In the genomic region with DNA sequence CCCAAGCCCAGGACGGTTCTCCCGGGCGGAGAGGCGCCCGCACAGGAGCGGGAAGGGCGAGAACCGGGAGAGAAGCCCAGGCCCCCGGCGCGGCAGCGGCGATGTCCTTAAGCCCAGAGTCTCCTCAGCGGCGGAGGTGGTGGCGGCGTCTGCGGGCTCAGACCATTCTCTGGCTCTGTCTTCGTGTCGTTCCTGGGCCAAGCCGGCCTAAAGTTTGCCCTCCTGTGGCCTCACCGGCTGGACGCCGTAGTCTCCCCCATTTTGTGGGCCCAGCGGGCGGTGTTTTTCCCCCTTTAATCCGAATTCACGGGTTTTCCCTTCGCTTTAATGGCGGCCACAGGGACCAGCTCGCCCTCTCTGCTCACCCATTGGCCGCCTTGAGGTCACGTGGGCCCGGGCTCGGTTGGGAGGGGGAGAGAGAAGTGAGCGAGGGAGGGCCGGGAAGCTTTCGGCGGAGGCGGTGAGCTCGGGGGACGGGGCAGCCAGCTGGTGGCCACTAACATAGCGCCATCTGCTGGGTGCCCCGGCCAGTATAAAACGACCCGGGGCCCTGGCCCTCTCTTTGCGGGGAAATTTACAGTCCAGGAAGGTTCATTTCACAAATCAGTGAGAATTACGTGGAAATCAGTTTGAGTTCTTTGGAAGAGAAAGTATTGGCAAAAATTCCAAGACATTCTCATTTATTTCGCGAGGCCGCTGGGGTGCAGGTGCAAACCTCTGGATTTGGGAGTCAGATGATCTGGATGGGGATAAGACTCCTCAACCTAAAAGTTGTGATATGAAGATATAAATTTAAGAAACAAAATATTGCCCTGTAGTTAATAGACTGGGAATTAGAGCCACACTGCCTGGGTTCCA, we compare ENCODE assay signal across 1 cellular context.
A peak's percentile ranks its signal among the peaks of the same experiment; 100 is the strongest.
TF ChIP-seq lines count a peak whose summit lies in the region.

No MANE protein-coding gene starts in this region.

TF ChIP-seq in GM12878, 131 proteins besides CTCF, POLR2A, EP300 and RAD21 (continued from another document and continues in another):
- no peak for TF ChIP-seq ZBTB33 (IDR thresholded peaks at IDR 0.05)
- peak; percentile 60; the same call in 1 of the 2 replicates for TF ChIP-seq NR2F1 (conservative IDR thresholded peaks at IDR 0.05)
- TF ChIP-seq RB1 (IDR thresholded peaks at IDR 0.05; ENCODE audit: borderline replicate concordance): peak; percentile 76
- no peak for TF ChIP-seq ELK1 (IDR thresholded peaks at IDR 0.05; ENCODE audit: low read depth, low read length)
- TF ChIP-seq CHD1 (IDR thresholded peaks at IDR 0.05; ENCODE audit: low read depth, low read length): peak; percentile 91; the same call in 1 of the 2 replicates
- TF ChIP-seq PKNOX1 (IDR thresholded peaks at IDR 0.05): no peak; the same call in 1 of the 2 replicates
- no peak for TF ChIP-seq STAT3 (IDR thresholded peaks at IDR 0.05; ENCODE audit: low read depth, low read length)
- TF ChIP-seq RAD51 (IDR thresholded peaks at IDR 0.05): peak; percentile 98
- no peak for TF ChIP-seq FOS (IDR thresholded peaks at IDR 0.05; ENCODE audit: borderline replicate concordance, extremely low read depth, insufficient read length)
- TF ChIP-seq, protein P1, sequence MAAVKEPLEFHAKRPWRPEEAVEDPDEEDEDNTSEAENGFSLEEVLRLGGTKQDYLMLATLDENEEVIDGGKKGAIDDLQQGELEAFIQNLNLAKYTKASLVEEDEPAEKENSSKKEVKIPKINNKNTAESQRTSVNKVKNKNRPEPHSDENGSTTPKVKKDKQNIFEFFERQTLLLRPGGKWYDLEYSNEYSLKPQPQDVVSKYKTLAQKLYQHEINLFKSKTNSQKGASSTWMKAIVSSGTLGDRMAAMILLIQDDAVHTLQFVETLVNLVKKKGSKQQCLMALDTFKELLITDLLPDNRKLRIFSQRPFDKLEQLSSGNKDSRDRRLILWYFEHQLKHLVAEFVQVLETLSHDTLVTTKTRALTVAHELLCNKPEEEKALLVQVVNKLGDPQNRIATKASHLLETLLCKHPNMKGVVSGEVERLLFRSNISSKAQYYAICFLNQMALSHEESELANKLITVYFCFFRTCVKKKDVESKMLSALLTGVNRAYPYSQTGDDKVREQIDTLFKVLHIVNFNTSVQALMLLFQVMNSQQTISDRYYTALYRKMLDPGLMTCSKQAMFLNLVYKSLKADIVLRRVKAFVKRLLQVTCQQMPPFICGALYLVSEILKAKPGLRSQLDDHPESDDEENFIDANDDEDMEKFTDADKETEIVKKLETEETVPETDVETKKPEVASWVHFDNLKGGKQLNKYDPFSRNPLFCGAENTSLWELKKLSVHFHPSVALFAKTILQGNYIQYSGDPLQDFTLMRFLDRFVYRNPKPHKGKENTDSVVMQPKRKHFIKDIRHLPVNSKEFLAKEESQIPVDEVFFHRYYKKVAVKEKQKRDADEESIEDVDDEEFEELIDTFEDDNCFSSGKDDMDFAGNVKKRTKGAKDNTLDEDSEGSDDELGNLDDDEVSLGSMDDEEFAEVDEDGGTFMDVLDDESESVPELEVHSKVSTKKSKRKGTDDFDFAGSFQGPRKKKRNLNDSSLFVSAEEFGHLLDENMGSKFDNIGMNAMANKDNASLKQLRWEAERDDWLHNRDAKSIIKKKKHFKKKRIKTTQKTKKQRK (IDR thresholded peaks at IDR 0.05; ENCODE audit: low read depth, low read length): no peak
- TF ChIP-seq MEF2A (IDR thresholded peaks at IDR 0.05; ENCODE audit: insufficient read depth, low read depth, low read length): 0 out of 2 replicates have a peak, but pooled peaks have one; percentile 26
- no peak; the same call in 1 of the 2 replicates for TF ChIP-seq CBFB (IDR thresholded peaks at IDR 0.05; ENCODE audit: low read depth)
- no peak for TF ChIP-seq PRDM15 (CRISPR knock-in tag; IDR thresholded peaks at IDR 0.05)
- TF ChIP-seq SPI1 (IDR thresholded peaks at IDR 0.05; ENCODE audit: borderline replicate concordance, insufficient read depth, low read depth, low read length): no peak
- peak; percentile 100 for TF ChIP-seq ZSCAN29 (IDR thresholded peaks at IDR 0.05)
- TF ChIP-seq IRF5 (IDR thresholded peaks at IDR 0.05; ENCODE audit: borderline replicate concordance): no peak
- no peak for TF ChIP-seq ATF7 (IDR thresholded peaks at IDR 0.05; ENCODE audit: low read depth)
- TF ChIP-seq POU2F2 (IDR thresholded peaks at IDR 0.05; ENCODE audit: borderline replicate concordance, low read depth, low read length): peak; percentile 71; the same call in 2 of the 3 replicates
- TF ChIP-seq ZNF24 (IDR thresholded peaks at IDR 0.05): 0 out of 2 replicates have a peak, but pooled peaks have one; percentile 9
- TF ChIP-seq SIN3A (IDR thresholded peaks at IDR 0.05; ENCODE audit: low read depth, low read length): no peak
- TF ChIP-seq, protein P2, sequence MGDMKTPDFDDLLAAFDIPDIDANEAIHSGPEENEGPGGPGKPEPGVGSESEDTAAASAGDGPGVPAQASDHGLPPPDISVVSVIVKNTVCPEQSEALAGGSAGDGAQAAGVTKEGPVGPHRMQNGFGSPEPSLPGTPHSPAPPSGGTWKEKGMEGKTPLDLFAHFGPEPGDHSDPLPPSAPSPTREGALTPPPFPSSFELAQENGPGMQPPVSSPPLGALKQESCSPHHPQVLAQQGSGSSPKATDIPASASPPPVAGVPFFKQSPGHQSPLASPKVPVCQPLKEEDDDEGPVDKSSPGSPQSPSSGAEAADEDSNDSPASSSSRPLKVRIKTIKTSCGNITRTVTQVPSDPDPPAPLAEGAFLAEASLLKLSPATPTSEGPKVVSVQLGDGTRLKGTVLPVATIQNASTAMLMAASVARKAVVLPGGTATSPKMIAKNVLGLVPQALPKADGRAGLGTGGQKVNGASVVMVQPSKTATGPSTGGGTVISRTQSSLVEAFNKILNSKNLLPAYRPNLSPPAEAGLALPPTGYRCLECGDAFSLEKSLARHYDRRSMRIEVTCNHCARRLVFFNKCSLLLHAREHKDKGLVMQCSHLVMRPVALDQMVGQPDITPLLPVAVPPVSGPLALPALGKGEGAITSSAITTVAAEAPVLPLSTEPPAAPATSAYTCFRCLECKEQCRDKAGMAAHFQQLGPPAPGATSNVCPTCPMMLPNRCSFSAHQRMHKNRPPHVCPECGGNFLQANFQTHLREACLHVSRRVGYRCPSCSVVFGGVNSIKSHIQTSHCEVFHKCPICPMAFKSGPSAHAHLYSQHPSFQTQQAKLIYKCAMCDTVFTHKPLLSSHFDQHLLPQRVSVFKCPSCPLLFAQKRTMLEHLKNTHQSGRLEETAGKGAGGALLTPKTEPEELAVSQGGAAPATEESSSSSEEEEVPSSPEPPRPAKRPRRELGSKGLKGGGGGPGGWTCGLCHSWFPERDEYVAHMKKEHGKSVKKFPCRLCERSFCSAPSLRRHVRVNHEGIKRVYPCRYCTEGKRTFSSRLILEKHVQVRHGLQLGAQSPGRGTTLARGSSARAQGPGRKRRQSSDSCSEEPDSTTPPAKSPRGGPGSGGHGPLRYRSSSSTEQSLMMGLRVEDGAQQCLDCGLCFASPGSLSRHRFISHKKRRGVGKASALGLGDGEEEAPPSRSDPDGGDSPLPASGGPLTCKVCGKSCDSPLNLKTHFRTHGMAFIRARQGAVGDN (IDR thresholded peaks at IDR 0.05): no peak
- TF ChIP-seq, protein P3, sequence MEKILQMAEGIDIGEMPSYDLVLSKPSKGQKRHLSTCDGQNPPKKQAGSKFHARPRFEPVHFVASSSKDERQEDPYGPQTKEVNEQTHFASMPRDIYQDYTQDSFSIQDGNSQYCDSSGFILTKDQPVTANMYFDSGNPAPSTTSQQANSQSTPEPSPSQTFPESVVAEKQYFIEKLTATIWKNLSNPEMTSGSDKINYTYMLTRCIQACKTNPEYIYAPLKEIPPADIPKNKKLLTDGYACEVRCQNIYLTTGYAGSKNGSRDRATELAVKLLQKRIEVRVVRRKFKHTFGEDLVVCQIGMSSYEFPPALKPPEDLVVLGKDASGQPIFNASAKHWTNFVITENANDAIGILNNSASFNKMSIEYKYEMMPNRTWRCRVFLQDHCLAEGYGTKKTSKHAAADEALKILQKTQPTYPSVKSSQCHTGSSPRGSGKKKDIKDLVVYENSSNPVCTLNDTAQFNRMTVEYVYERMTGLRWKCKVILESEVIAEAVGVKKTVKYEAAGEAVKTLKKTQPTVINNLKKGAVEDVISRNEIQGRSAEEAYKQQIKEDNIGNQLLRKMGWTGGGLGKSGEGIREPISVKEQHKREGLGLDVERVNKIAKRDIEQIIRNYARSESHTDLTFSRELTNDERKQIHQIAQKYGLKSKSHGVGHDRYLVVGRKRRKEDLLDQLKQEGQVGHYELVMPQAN (conservative IDR thresholded peaks at IDR 0.05): peak; percentile 82; the same call in 1 of the 2 replicates
- TF ChIP-seq JUND (IDR thresholded peaks at IDR 0.05; ENCODE audit: low read depth, low read length): no peak
- TF ChIP-seq EZH2 (IDR thresholded peaks at IDR 0.05; ENCODE audit: borderline replicate concordance, control insufficient read depth, low read depth, low read length): no peak
- TF ChIP-seq KAT2A (conservative IDR thresholded peaks at IDR 0.05; ENCODE audit: control insufficient read depth, low read depth, low read length): no peak
- TF ChIP-seq LARP7 (IDR thresholded peaks at IDR 0.05): peak; percentile 68; the same call in 1 of the 2 replicates
- TF ChIP-seq ZNF207 (IDR thresholded peaks at IDR 0.05; ENCODE audit: borderline replicate concordance): no peak; the same call in 1 of the 2 replicates
